Comparison of ENCODE assay signal across 8 cellular contexts in genomic region chr19:48900477-48901452, GRCh38. TPM values are rescaled to one million over a fixed set of nuclear protein-coding genes. Genes with fewer than 3 reads are reported as not detected.
DNase-seq lines count a peak whose midpoint lies in the region; ATAC-seq, FAIRE-seq and TF ChIP-seq lines count a peak whose summit lies in the region.

No MANE protein-coding gene starts in this region.

- peak overlapping the region; percentile 89 for H3K9ac ChIP-seq in HCT116 (ENCODE audit: low read length)

- ATAC-seq in HCT116, result peak; percentile 31; the same call in 1 of the 2 replicates

- no peaks in the 10 kb centered on the region for H4K20me1 ChIP-seq in HCT116 (ENCODE audit: insufficient read depth)

- no peak for TF ChIP-seq CTCF in C4-2B (conservative IDR thresholded peaks at IDR 0.05)
- TF ChIP-seq CTCF in HCT116 (IDR thresholded peaks at IDR 0.05 in 2 of 3, conservative IDR thresholded peaks at IDR 0.05 in 1 of 3; ENCODE audit: borderline replicate concordance in 1 of 3, insufficient read depth in 1 of 3, low read depth in 2 of 3, low read length in 2 of 3), result no peak
- TF ChIP-seq CTCF in epithelial cell of esophagus (IDR thresholded peaks at IDR 0.05; ENCODE audit: insufficient read depth, low read depth, low read length, missing control alignments), result no peak

- peak overlapping the region; percentile 79 for H3K27ac ChIP-seq in C4-2B
- peak overlapping the region; percentile 48 for H3K27ac ChIP-seq in HCT116 (ENCODE audit: low read depth, low read length)

- H3K79me2 ChIP-seq in HCT116 (ENCODE audit: insufficient read depth, low read length), result peaks cover 10% of the 10 kb centered on the region; the same call in 1 of the 2 replicates

- TF ChIP-seq POLR2A in HCT116 (IDR thresholded peaks at IDR 0.05; ENCODE audit: borderline replicate concordance, extremely low read depth, insufficient read depth, insufficient read length), result no peak

- H3K27me3 ChIP-seq in HCT116 (ENCODE audit: insufficient read depth, low read length), result no peaks in the 10 kb centered on the region

- no peak for DNase-seq in HCT116 (ENCODE audit: low read depth, low spot score)
- DNase-seq in epithelial cell of esophagus (ENCODE audit: low read depth), result peak; percentile 49
- peak; percentile 26 for DNase-seq in myocyte (ENCODE audit: low read depth)
- DNase-seq in NCI-H1092 (lab: John Stamatoyannopoulos, UW), result no peak
- DNase-seq in NCI-H1105 (lab: John Stamatoyannopoulos, UW), result no peak
- no peak for DNase-seq in stimulated activated naive CD4-positive, alpha-beta T cell treated with Interleukin-2 at 50 U/mL for 16 hours (lab: John Stamatoyannopoulos, UW)

- H2AFZ ChIP-seq in HCT116 (ENCODE audit: low read depth, low read length, poor library complexity, severe bottlenecking), result no peak overlapping the region

- no peaks in the 10 kb centered on the region for H3K9me2 ChIP-seq in HCT116 (ENCODE audit: insufficient read depth)

- peaks cover 0 to 2% of the 10 kb centered on the region in 2 experiments; a peak in 2 of 4 replicates for H3K36me3 ChIP-seq in HCT116 (ENCODE audit: control insufficient read depth in 1 of 2, insufficient read depth in 2 of 2, low read length in 2 of 2)

- H3K4me3 ChIP-seq in HCT116 (replicated peaks in 1 of 2; ENCODE audit: low read depth in 1 of 2, low read length in 2 of 2) (peak overlapping the region; percentile 95), epithelial cell of esophagus (ENCODE audit: low read length) (peak overlapping the region; percentile 98)

- no peaks in the 10 kb centered on the region for H3K9me3 ChIP-seq in HCT116 (ENCODE audit: control insufficient read depth in 1 of 2, insufficient read depth in 1 of 2, low read depth in 1 of 2, low read length in 2 of 2)

- CTCF ChIA-PET in HCT116 (lab: Charles Lee), result interaction anchor here (1.0 to 1.1 kb wide), 4 partner anchors 12 to 93 kb away, joined by 3 read pairs; partner anchors contain the start of genes GYS1 and RUVBL2

- RAD21 ChIA-PET in HCT116 (lab: Charles Lee; ENCODE audit: low non-redundant PET in 1 of 2, low total read pairs in 2 of 2, uncharacterized antibody in 2 of 2, unreplicated experiment in 2 of 2), result interaction anchor here in 1 of 2 experiments (0.5 kb wide), 1 partner anchor 106 kb away, joined by 4 read pairs; no protein-coding TSS in a partner anchor

- peak overlapping the region; percentile 95 for H3K4me2 ChIP-seq in HCT116 (ENCODE audit: low read length)

- TSS peak; percentile 85 for BruUV-seq in HCT116 (replicated peaks; lab: Mats Ljungman, UMichigan)

- intact Hi-C loops in HCT116 (cut with micrococcal nuclease), result no loop called here

- TF ChIP-seq RAD21 in HCT116 (IDR thresholded peaks at IDR 0.05; ENCODE audit: low read depth), result no peak

- H3K4me1 ChIP-seq in HCT116 (ENCODE audit: control insufficient read depth in 1 of 2, insufficient read depth in 2 of 2, low read length in 2 of 2), result peaks cover 3 to 26% of the 10 kb centered on the region in 2 experiments; a peak in 3 of 4 replicates

- peak; percentile 65 for FAIRE-seq in TTC549 (lab: Jason Lieb, UNC)

- POLR2A ChIA-PET in HCT116 (lab: Charles Lee), result interaction anchor here (0.8 to 2.3 kb wide), 9 partner anchors 12 to 92 kb away, joined by 3 to 16 read pairs (median 3); partner anchors contain the start of genes BAX, DHDH, GYS1 and PPP1R15A

TF ChIP-seq in HCT116, 20 proteins besides CTCF, POLR2A, EP300 and RAD21:
- TF ChIP-seq ZFX (IDR thresholded peaks at IDR 0.05) (peak; percentile 7; the same call in 1 of the 2 replicates), POLR2AphosphoS5 (IDR thresholded peaks at IDR 0.05; ENCODE audit: low read depth, low read length) (no peak)

RNA-seq across cellular contexts. Expression of gene NUCB1, which starts 0.7 kb away (rescaled TPM):
- 88.8 TPM for total RNA-seq in HCT116 (2021; ENCODE audit: unreplicated experiment)
- polyA plus RNA-seq in HCT116 (2012), result 109 and 113 TPM in 2 replicates
- total RNA-seq in myocyte, result 178 and 199 TPM in 2 replicates
- 240 TPM for polyA plus RNA-seq in myocyte (2012)

RNA-seq across cellular contexts. Expression of gene TULP2, which starts 2.2 kb away (rescaled TPM):
- total RNA-seq in HCT116 (2021; ENCODE audit: unreplicated experiment) (not detected), myocyte (not detected in 2 replicates)
- 0.04 and 0.10 TPM in 2 replicates for polyA plus RNA-seq in HCT116 (2012)
- not detected for polyA plus RNA-seq in myocyte (2012)

RNA-seq across cellular contexts. Expression of gene PPP1R15A, which starts 28.5 kb away (rescaled TPM):
- 50.3 TPM for total RNA-seq in HCT116 (2021; ENCODE audit: unreplicated experiment)
- 105 and 164 TPM in 2 replicates for polyA plus RNA-seq in HCT116 (2012)
- total RNA-seq in myocyte, result 62.2 and 81.7 TPM in 2 replicates
- polyA plus RNA-seq in myocyte (2012), result 62.0 TPM

RNA-seq across cellular contexts. Expression of gene PLEKHA4, which starts 32.3 kb away (rescaled TPM):
- total RNA-seq in HCT116 (2021; ENCODE audit: unreplicated experiment) (20.4 TPM), myocyte (25.5 and 29.5 TPM in 2 replicates)
- 14.2 and 14.7 TPM in 2 replicates for polyA plus RNA-seq in HCT116 (2012)
- 57.4 TPM for polyA plus RNA-seq in myocyte (2012)

RNA-seq across cellular contexts. Expression of gene DHDH, which starts 32.7 kb away (rescaled TPM):
- total RNA-seq in HCT116 (2021; ENCODE audit: unreplicated experiment), result 8.6 TPM
- polyA plus RNA-seq in HCT116 (2012), result 20.0 and 20.6 TPM in 2 replicates
- 0.32 TPM in 1 of 2 replicates, not detected in the other for total RNA-seq in myocyte
- 0.26 TPM for polyA plus RNA-seq in myocyte (2012)

Comparison
In these comparisons a context has a peak if more than half of its experiments do, and no peak if none do; other contexts are left out.
1. DNase-seq: peak in epithelial cell of esophagus (single experiment) and myocyte (single experiment); none in HCT116 (single experiment), NCI-H1092 (single experiment), NCI-H1105 (single experiment) and stimulated activated naive CD4-positive, alpha-beta T cell treated with Interleukin-2 at 50 U/mL for 16 hours (single experiment).